Comparison of ENCODE assay signal across 7 cellular contexts in the genomic region with DNA sequence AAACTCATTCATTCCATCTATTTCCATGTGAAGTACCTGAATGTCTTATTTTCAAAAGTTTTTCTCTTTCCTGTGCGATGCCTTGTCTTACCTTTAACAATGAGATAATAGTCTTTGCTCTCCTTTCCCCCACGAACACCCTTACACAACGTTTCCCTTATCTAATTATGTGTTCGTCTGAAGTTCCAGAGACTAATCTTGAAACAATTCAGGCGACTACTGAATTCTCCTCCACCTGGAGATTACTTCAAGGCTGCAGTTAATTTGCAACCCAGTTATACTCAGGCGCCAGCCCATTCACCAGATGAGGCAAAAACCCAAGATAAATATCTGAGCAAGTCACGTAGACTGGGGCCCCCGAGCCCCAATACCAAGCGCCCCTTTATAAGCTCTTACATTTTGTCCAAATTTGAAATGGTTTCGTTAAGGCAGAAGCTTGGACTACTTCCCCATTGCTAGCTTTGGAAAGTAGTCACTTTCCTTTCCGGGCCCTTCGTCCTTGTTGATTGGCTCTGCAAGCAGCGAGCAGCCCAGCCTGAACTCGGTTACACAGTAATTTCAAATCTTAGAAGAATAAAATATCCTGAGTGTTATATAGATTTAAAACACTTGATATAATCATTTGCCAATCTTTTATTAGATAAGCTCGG. TPM values are rescaled to one million over a fixed set of nuclear protein-coding genes. Genes with fewer than 3 reads are reported as not detected.
DNase-seq lines count a peak whose midpoint lies in the region; ATAC-seq and TF ChIP-seq lines count a peak whose summit lies in the region.

No MANE protein-coding gene starts in this region.

- no peaks in the 10 kb centered on the region for H4K20me1 ChIP-seq in OCI-LY1 (ENCODE audit: insufficient read depth, low read length)
- no peaks in the 10 kb centered on the region for H4K20me1 ChIP-seq in hepatocyte (ENCODE audit: insufficient read depth, poor library complexity, severe bottlenecking)
- no peaks in the 10 kb centered on the region for H4K20me1 ChIP-seq in smooth muscle cell (ENCODE audit: low read depth)

- peaks cover 25% of the 10 kb centered on the region for H3K9me3 Mint-ChIP-seq in activated naive CD8-positive, alpha-beta T cell treated with anti-CD3 and anti-CD28 coated beads for 36 hours

- H3K36me3 Mint-ChIP-seq in activated naive CD8-positive, alpha-beta T cell treated with anti-CD3 and anti-CD28 coated beads for 36 hours, result peaks cover 29% of the 10 kb centered on the region

- H2AFZ ChIP-seq in OCI-LY1 (ENCODE audit: low read length) (peak overlapping the region; percentile 45; the same call in 1 of the 2 replicates), hepatocyte (peak overlapping the region; percentile 93), smooth muscle cell (ENCODE audit: low read depth) (peak overlapping the region; percentile 87)

- H3K36me3 ChIP-seq in OCI-LY1 (ENCODE audit: insufficient read depth, low read length) (no peaks in the 10 kb centered on the region), hepatocyte (replicated peaks; ENCODE audit: insufficient read depth, low read depth) (no peaks in the 10 kb centered on the region), smooth muscle cell (ENCODE audit: low read depth) (no peaks in the 10 kb centered on the region)

- TF ChIP-seq CTCF in OCI-LY1 (IDR thresholded peaks at IDR 0.05; ENCODE audit: low read length) (no peak), hepatocyte (IDR thresholded peaks at IDR 0.05; ENCODE audit: poor library complexity) (no peak), smooth muscle cell (IDR thresholded peaks at IDR 0.05; ENCODE audit: borderline replicate concordance, insufficient read depth, poor library complexity, severe bottlenecking) (no peak)

- peak overlapping the region; percentile 79 for H3K4me3 ChIP-seq in OCI-LY1 (ENCODE audit: low read depth, low read length, poor library complexity, severe bottlenecking)
- H3K4me3 ChIP-seq in hepatocyte, result peak overlapping the region; percentile 73
- peak overlapping the region; percentile 80 for H3K4me3 ChIP-seq in smooth muscle cell

- H3K4me3 Mint-ChIP-seq in activated naive CD8-positive, alpha-beta T cell treated with anti-CD3 and anti-CD28 coated beads for 36 hours, result peak overlapping the region; percentile 98

- peak overlapping the region; percentile 99 for H3K27ac Mint-ChIP-seq in activated naive CD8-positive, alpha-beta T cell treated with anti-CD3 and anti-CD28 coated beads for 36 hours

- H3K9ac ChIP-seq in OCI-LY1 (ENCODE audit: low read length), result peak overlapping the region; percentile 81
- H3K9ac ChIP-seq in smooth muscle cell (ENCODE audit: low read depth), result peak overlapping the region; percentile 62

- H3K27me3 Mint-ChIP-seq in activated naive CD8-positive, alpha-beta T cell treated with anti-CD3 and anti-CD28 coated beads for 36 hours, result no peaks in the 10 kb centered on the region

- H3F3A ChIP-seq in OCI-LY1 (ENCODE audit: insufficient read depth, low read length) (no peaks in the 10 kb centered on the region), smooth muscle cell (ENCODE audit: low read depth) (peaks cover 7% of the 10 kb centered on the region)

- H3K4me2 ChIP-seq in OCI-LY1 (ENCODE audit: low read length), result peak overlapping the region; percentile 86
- H3K4me2 ChIP-seq in hepatocyte, result peak overlapping the region; percentile 90
- H3K4me2 ChIP-seq in smooth muscle cell, result peak overlapping the region; percentile 91

- H3K79me2 ChIP-seq in OCI-LY1 (ENCODE audit: insufficient read depth, low read length), result no peaks in the 10 kb centered on the region
- H3K79me2 ChIP-seq in hepatocyte, result no peaks in the 10 kb centered on the region
- no peaks in the 10 kb centered on the region for H3K79me2 ChIP-seq in smooth muscle cell (ENCODE audit: low read depth)

- H3K9me3 ChIP-seq in OCI-LY1 (ENCODE audit: low read length), result no peaks in the 10 kb centered on the region
- H3K9me3 ChIP-seq in hepatocyte (ENCODE audit: low read depth), result no peaks in the 10 kb centered on the region
- no peaks in the 10 kb centered on the region for H3K9me3 ChIP-seq in smooth muscle cell (replicated peaks; ENCODE audit: low read depth)

- H3K4me1 Mint-ChIP-seq in activated naive CD8-positive, alpha-beta T cell treated with anti-CD3 and anti-CD28 coated beads for 36 hours, result peaks cover 38% of the 10 kb centered on the region

- H3K27me3 ChIP-seq in OCI-LY1 (ENCODE audit: insufficient read depth, low read length), result no peaks in the 10 kb centered on the region
- no peaks in the 10 kb centered on the region for H3K27me3 ChIP-seq in hepatocyte
- H3K27me3 ChIP-seq in smooth muscle cell (ENCODE audit: low read depth), result no peaks in the 10 kb centered on the region

- WGBS in hepatocyte (ENCODE audit: low lambda C conversion rate, missing lambda C conversion rate), result 32% methylated on average over 15 of the region's 15 CpGs
- 50% methylated on average over 15 of the region's 15 CpGs for WGBS in smooth muscle cell (ENCODE audit: low lambda C conversion rate)

- peak; percentile 38 for DNase-seq in activated naive CD8-positive, alpha-beta T cell treated with anti-CD3 and anti-CD28 coated beads for 36 hours
- peak; percentile 17 for DNase-seq in hepatocyte (ENCODE audit: low spot score)
- DNase-seq in smooth muscle cell (lab: John Stamatoyannopoulos, UW; ENCODE audit: unreplicated experiment), result no peak

- H3K4me1 ChIP-seq in OCI-LY1 (ENCODE audit: insufficient read depth, low read length, severe bottlenecking) (peaks cover 18% of the 10 kb centered on the region), hepatocyte (ENCODE audit: insufficient read depth) (no peaks in the 10 kb centered on the region), smooth muscle cell (ENCODE audit: low read depth) (peaks cover 5% of the 10 kb centered on the region)

- ATAC-seq in GM18519 (IDR thresholded peaks at IDR 0.05; ENCODE audit: low FRiP score, unreplicated experiment) (peak; percentile 29), HG02759 (IDR thresholded peaks at IDR 0.05; ENCODE audit: unreplicated experiment) (peak; percentile 35), HG03469 (IDR thresholded peaks at IDR 0.05; ENCODE audit: unreplicated experiment) (no peak)

- H3K9me2 ChIP-seq in OCI-LY1 (ENCODE audit: low read depth, low read length), result no peaks in the 10 kb centered on the region
- H3K9me2 ChIP-seq in hepatocyte (replicated peaks; ENCODE audit: insufficient read depth), result no peaks in the 10 kb centered on the region

- H3K27ac ChIP-seq in OCI-LY1 (ENCODE audit: low read depth, low read length, poor library complexity, severe bottlenecking) (peak overlapping the region; percentile 53), hepatocyte (peak overlapping the region; percentile 93), smooth muscle cell (ENCODE audit: low read depth) (peak overlapping the region; percentile 58)

RNA-seq across cellular contexts. Expression of gene TPK1, which starts 1.2 kb away (rescaled TPM):
- 10 to 100 TPM; 16.7 to 21.4 TPM for total RNA-seq in activated naive CD8-positive, alpha-beta T cell treated with anti-CD3 and anti-CD28 coated beads for 36 hours
- total RNA-seq in hepatocyte (7.4 and 9.7 TPM in 2 replicates), smooth muscle cell (1.9 and 2.8 TPM in 2 replicates)
- polyA plus RNA-seq in hepatocyte (8.7 TPM in 2 replicates), smooth muscle cell (1.2 and 3.1 TPM in 2 replicates)
